ENCODE assay signal across 1 cellular context in genomic region chr16:85612801-85613608, GRCh38.
TF ChIP-seq lines count a peak whose summit lies in the region.

Gene GSE1, plus strand, starts transcription at chr16:85613322. Its CDS starts 70 bp downstream, at chr16:85613392.

TF ChIP-seq in K562, 482 proteins besides CTCF, POLR2A, EP300 and RAD21 (continued from another document and continues in another):
- TF ChIP-seq ZNF407 (IDR thresholded peaks at IDR 0.05; ENCODE audit: low read depth): no peak
- peak in 1 of 2 experiments; percentile 69; a peak in 2 of 4 replicates for TF ChIP-seq TBL1XR1 (IDR thresholded peaks at IDR 0.05; ENCODE audit: low read length in 2 of 2)
- peak in 1 of 2 experiments; percentile 79; a peak in 1 of 4 replicates for TF ChIP-seq ZMIZ1 (IDR thresholded peaks at IDR 0.05; ENCODE audit: low read depth in 2 of 2, low read length in 2 of 2)
- peak; percentile 74 for TF ChIP-seq MXI1 (IDR thresholded peaks at IDR 0.05; ENCODE audit: low read depth, low read length)
- TF ChIP-seq, protein P1, sequence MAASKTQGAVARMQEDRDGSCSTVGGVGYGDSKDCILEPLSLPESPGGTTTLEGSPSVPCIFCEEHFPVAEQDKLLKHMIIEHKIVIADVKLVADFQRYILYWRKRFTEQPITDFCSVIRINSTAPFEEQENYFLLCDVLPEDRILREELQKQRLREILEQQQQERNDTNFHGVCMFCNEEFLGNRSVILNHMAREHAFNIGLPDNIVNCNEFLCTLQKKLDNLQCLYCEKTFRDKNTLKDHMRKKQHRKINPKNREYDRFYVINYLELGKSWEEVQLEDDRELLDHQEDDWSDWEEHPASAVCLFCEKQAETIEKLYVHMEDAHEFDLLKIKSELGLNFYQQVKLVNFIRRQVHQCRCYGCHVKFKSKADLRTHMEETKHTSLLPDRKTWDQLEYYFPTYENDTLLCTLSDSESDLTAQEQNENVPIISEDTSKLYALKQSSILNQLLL (CRISPR knock-in tag; IDR thresholded peaks at IDR 0.05; ENCODE audit: borderline replicate concordance): no peak
- peak; percentile 92 for TF ChIP-seq CXXC5 (CRISPR knock-in tag; IDR thresholded peaks at IDR 0.05)
- TF ChIP-seq FOXK2 (conservative IDR thresholded peaks at IDR 0.05 in 1 of 2, IDR thresholded peaks at IDR 0.05 in 1 of 2; ENCODE audit: low read depth in 2 of 2): peak; percentile 11 to 63; a peak in 2 of 4 replicates
- peak; percentile 98 for TF ChIP-seq CTBP1 (IDR thresholded peaks at IDR 0.05; ENCODE audit: borderline replicate concordance)
- TF ChIP-seq NFE2 (IDR thresholded peaks at IDR 0.05; ENCODE audit: low read depth): 0 out of 2 replicates have a peak, but pooled peaks have one; percentile 1
- TF ChIP-seq MAFG (tag; conservative IDR thresholded peaks at IDR 0.05): no peak
- TF ChIP-seq FOXA3 (CRISPR knock-in tag; conservative IDR thresholded peaks at IDR 0.05 in 1 of 2, IDR thresholded peaks at IDR 0.05 in 1 of 2): peak; percentile 39 to 77; a peak in 1 of 4 replicates
- no peak for TF ChIP-seq ATF1 (CRISPR knock-in tag; IDR thresholded peaks at IDR 0.05)
- peak; percentile 81 for TF ChIP-seq ATF1 (tag; IDR thresholded peaks at IDR 0.05)
- no peak for TF ChIP-seq MTF1 (CRISPR knock-in tag; IDR thresholded peaks at IDR 0.05; ENCODE audit: borderline replicate concordance)
- no peak for TF ChIP-seq DDX20 (tag; IDR thresholded peaks at IDR 0.05; ENCODE audit: low read depth)
- no peak for TF ChIP-seq RBM25 (IDR thresholded peaks at IDR 0.05; ENCODE audit: low read depth, low read length, severe bottlenecking)
- TF ChIP-seq, protein P2, sequence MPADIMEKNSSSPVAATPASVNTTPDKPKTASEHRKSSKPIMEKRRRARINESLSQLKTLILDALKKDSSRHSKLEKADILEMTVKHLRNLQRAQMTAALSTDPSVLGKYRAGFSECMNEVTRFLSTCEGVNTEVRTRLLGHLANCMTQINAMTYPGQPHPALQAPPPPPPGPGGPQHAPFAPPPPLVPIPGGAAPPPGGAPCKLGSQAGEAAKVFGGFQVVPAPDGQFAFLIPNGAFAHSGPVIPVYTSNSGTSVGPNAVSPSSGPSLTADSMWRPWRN (IDR thresholded peaks at IDR 0.05; ENCODE audit: low read depth): peak; percentile 97
- TF ChIP-seq NFYB (IDR thresholded peaks at IDR 0.05; ENCODE audit: extremely low read depth, insufficient read length): no peak
- TF ChIP-seq HIVEP1 (CRISPR knock-in tag; IDR thresholded peaks at IDR 0.05): no peak
- TF ChIP-seq ARHGAP35 (IDR thresholded peaks at IDR 0.05; ENCODE audit: partially characterized antibody): no peak
- TF ChIP-seq SREBF2 (CRISPR knock-in tag; IDR thresholded peaks at IDR 0.05): no peak
- TF ChIP-seq CBX3 (IDR thresholded peaks at IDR 0.05; ENCODE audit: borderline replicate concordance in 1 of 2, low read length in 2 of 2): no peak
- peak; percentile 64 for TF ChIP-seq GABPA (tag; conservative IDR thresholded peaks at IDR 0.05; ENCODE audit: low read depth)
- peak; percentile 47; the same call in 1 of the 2 replicates for TF ChIP-seq CBX1 (IDR thresholded peaks at IDR 0.05; ENCODE audit: low read depth)
- 0 out of 2 replicates have a peak, but pooled peaks have one; percentile 28 for TF ChIP-seq ELF2 (CRISPR knock-in tag; IDR thresholded peaks at IDR 0.05)
- TF ChIP-seq, protein P3, sequence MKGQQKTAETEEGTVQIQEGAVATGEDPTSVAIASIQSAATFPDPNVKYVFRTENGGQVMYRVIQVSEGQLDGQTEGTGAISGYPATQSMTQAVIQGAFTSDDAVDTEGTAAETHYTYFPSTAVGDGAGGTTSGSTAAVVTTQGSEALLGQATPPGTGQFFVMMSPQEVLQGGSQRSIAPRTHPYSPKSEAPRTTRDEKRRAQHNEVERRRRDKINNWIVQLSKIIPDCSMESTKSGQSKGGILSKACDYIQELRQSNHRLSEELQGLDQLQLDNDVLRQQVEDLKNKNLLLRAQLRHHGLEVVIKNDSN (CRISPR knock-in tag; IDR thresholded peaks at IDR 0.05): peak; percentile 58
- peak; percentile 23; the same call in 1 of the 2 replicates for TF ChIP-seq MBD2 (IDR thresholded peaks at IDR 0.05; ENCODE audit: borderline replicate concordance, low read depth)
- TF ChIP-seq ZNF324 (CRISPR knock-in tag; IDR thresholded peaks at IDR 0.05): no peak
- peak; percentile 74; the same call in 1 of the 2 replicates for TF ChIP-seq CBFB (CRISPR knock-in tag; IDR thresholded peaks at IDR 0.05)
- TF ChIP-seq PHB (CRISPR knock-in tag; IDR thresholded peaks at IDR 0.05): 0 out of 2 replicates have a peak, but pooled peaks have one; percentile 14
- peak in 1 of 2 experiments; percentile 47; a peak in 1 of 4 replicates for TF ChIP-seq KDM4B (IDR thresholded peaks at IDR 0.05; ENCODE audit: borderline replicate concordance in 2 of 2, low read depth in 1 of 2)
- TF ChIP-seq NBN (IDR thresholded peaks at IDR 0.05; ENCODE audit: low read depth): peak; percentile 72; the same call in 1 of the 2 replicates
- TF ChIP-seq ZNF583 (CRISPR knock-in tag; IDR thresholded peaks at IDR 0.05): 0 out of 2 replicates have a peak, but pooled peaks have one; percentile 18
- peak; percentile 99 for TF ChIP-seq HMGN3 (IDR thresholded peaks at IDR 0.05; ENCODE audit: borderline replicate concordance, extremely low read depth, insufficient read length, low read depth, low read length)
- no peak for TF ChIP-seq TRIM28 (IDR thresholded peaks at IDR 0.05)
- TF ChIP-seq MAZ (CRISPR knock-in tag; conservative IDR thresholded peaks at IDR 0.05 in 1 of 2, IDR thresholded peaks at IDR 0.05 in 1 of 2): peak; percentile 90 to 91
- no peak for TF ChIP-seq ZFPM2 (CRISPR knock-in tag; IDR thresholded peaks at IDR 0.05)
- no peak; the same call in 1 of the 2 replicates for TF ChIP-seq FOSL1 (tag; conservative IDR thresholded peaks at IDR 0.05)
- 0 out of 2 replicates have a peak, but pooled peaks have one; percentile 14 for TF ChIP-seq KAT7 (CRISPR knock-in tag; IDR thresholded peaks at IDR 0.05; ENCODE audit: borderline replicate concordance)
- peak; percentile 39; the same call in 1 of the 2 replicates for TF ChIP-seq HDAC2 (IDR thresholded peaks at IDR 0.05)
- TF ChIP-seq RBM39 (optimal IDR thresholded peaks at IDR 0.05; ENCODE audit: low read depth, low read length): no peak
- peak; percentile 52; the same call in 1 of the 2 replicates for TF ChIP-seq ZNF589 (CRISPR knock-in tag; IDR thresholded peaks at IDR 0.05; ENCODE audit: low read depth)
- no peak for TF ChIP-seq YBX1 (IDR thresholded peaks at IDR 0.05)
- TF ChIP-seq SIX5 (IDR thresholded peaks at IDR 0.05; ENCODE audit: borderline replicate concordance in 1 of 2, insufficient read depth in 1 of 2, low read depth in 1 of 2, low read length in 2 of 2): peak in 1 of 2 experiments; percentile 29; a peak in 1 of 4 replicates
- peak; percentile 96 for TF ChIP-seq ARID1B (IDR thresholded peaks at IDR 0.05)
- TF ChIP-seq ZNF518B (CRISPR knock-in tag; IDR thresholded peaks at IDR 0.05): no peak
- TF ChIP-seq GABPB2 (CRISPR knock-in tag; conservative IDR thresholded peaks at IDR 0.05): 0 out of 2 replicates have a peak, but pooled peaks have one; percentile 15
- peak; percentile 93 for TF ChIP-seq TCF3 (CRISPR knock-in tag; IDR thresholded peaks at IDR 0.05)
- TF ChIP-seq, protein P4, sequence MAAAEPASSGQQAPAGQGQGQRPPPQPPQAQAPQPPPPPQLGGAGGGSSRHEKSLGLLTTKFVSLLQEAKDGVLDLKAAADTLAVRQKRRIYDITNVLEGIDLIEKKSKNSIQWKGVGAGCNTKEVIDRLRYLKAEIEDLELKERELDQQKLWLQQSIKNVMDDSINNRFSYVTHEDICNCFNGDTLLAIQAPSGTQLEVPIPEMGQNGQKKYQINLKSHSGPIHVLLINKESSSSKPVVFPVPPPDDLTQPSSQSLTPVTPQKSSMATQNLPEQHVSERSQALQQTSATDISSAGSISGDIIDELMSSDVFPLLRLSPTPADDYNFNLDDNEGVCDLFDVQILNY (CRISPR knock-in tag; IDR thresholded peaks at IDR 0.05): no peak
- TF ChIP-seq CREBBP (IDR thresholded peaks at IDR 0.05; ENCODE audit: low read depth, low read length): no peak
